In genomic region chr19:4911786-4912672, GRCh38 we compare ENCODE assay signal across 1 cellular context.
TF ChIP-seq lines count a peak whose summit lies in the region.

No MANE protein-coding gene starts in this region.

TF ChIP-seq in GM23338, 12 proteins besides CTCF, POLR2A, EP300 and RAD21 (continued from another document):
- TF ChIP-seq REST (IDR thresholded peaks at IDR 0.05; ENCODE audit: unreplicated experiment) = no peak
- no peak for TF ChIP-seq NANOG (IDR thresholded peaks at IDR 0.05; ENCODE audit: borderline replicate concordance)
- no peak for TF ChIP-seq JUNB (IDR thresholded peaks at IDR 0.05; ENCODE audit: unreplicated experiment)
- TF ChIP-seq ETS1 (IDR thresholded peaks at IDR 0.05) = no peak
- TF ChIP-seq ZNF462 (CRISPR knock-in tag; IDR thresholded peaks at IDR 0.05) = no peak
- TF ChIP-seq STAT1 (IDR thresholded peaks at IDR 0.05; ENCODE audit: unreplicated experiment) = no peak
- TF ChIP-seq EZH2 (IDR thresholded peaks at IDR 0.05; ENCODE audit: low read depth, unreplicated experiment) = no peak
- no peak for TF ChIP-seq POLR2AphosphoS5 (IDR thresholded peaks at IDR 0.05; ENCODE audit: low read depth)
- no peak for TF ChIP-seq ZNF331 (CRISPR knock-in tag; IDR thresholded peaks at IDR 0.05; ENCODE audit: low read depth)
